Comparison of ENCODE assay signal across 16 cellular contexts in the genomic region with DNA sequence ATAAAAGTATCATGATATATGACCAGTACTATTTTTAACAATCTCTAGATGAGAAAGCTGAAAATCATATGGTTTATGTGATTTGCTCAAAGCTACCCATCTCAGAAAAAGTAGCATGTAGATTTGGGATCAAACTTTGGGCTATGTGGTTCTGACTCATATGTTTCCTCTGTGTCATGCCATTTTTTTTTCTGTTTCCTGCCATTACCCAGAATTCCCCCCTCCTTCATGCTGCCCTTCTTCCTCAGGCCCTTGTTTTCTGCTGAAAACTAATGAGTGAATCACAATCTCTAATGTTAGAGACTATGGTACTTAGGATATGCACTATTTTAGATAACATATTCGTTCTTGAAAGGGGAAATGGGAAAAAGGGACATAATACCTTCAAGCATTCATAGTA.
"Had no signal": no experiment of that assay in that cellular context is flagged by ENCODE, and none has a peak within 500 bp of the region (broad histone marks: within the 10 kb centered on the region; RNA-seq: fewer than 3 reads in every experiment).

No MANE protein-coding gene starts in this region.

- DNase-seq: effector memory CD8-positive, alpha-beta T cell; esophagus squamous epithelium; foreskin fibroblast; glutamatergic neuron; kidney; mammary epithelial cell; naive thymus-derived CD4-positive, alpha-beta T cell; ovary; right cardiac atrium; small intestine; stimulated activated CD4-positive, alpha-beta T cell treated with anti-CD3 and anti-CD28 coated beads, Interleukin-12 subunit alpha, Interleukin-12 subunit beta, amount 100 ng/mL, for 4 hours; stimulated activated naive CD4-positive, alpha-beta T cell treated with Interleukin-2 at 50 U/mL for 16 hours; trophoblast cell had no signal

- H3K4me3 ChIP-seq: esophagus squamous epithelium, gastroesophageal sphincter, ovary had no signal

- H3K27me3 ChIP-seq: gastroesophageal sphincter, ovary had no signal

- H3K27ac ChIP-seq: esophagus squamous epithelium, gastroesophageal sphincter, ovary had no signal

- H3K4me1 ChIP-seq: esophagus squamous epithelium, gastroesophageal sphincter had no signal

- H3K4me3 Mint-ChIP-seq: dendritic cell treated with granulocyte-macrophage colony-stimulating factor and Interleukin-4, amounts not matched to agents 40 ng/mL and 50 ng/mL, for 4 days; effector memory CD8-positive, alpha-beta T cell; naive thymus-derived CD4-positive, alpha-beta T cell had no signal

- H3K9me3 ChIP-seq: ovary had no signal

- H3K27me3 Mint-ChIP-seq: dendritic cell treated with granulocyte-macrophage colony-stimulating factor and Interleukin-4, amounts not matched to agents 40 ng/mL and 50 ng/mL, for 4 days; progenitor cell of endocrine pancreas had no signal

- H3K4me1 Mint-ChIP-seq: naive thymus-derived CD4-positive, alpha-beta T cell had no signal

- ATAC-seq: effector memory CD8-positive, alpha-beta T cell; gastroesophageal sphincter; naive thymus-derived CD4-positive, alpha-beta T cell; right cardiac atrium had no signal

- H3K36me3 ChIP-seq: esophagus squamous epithelium, gastroesophageal sphincter, ovary had no signal

- H3K27ac Mint-ChIP-seq: dendritic cell treated with granulocyte-macrophage colony-stimulating factor and Interleukin-4, amounts not matched to agents 40 ng/mL and 50 ng/mL, for 4 days; effector memory CD8-positive, alpha-beta T cell; naive thymus-derived CD4-positive, alpha-beta T cell; progenitor cell of endocrine pancreas had no signal
